ENCODE assay signal across 2 cellular contexts in the genomic region with DNA sequence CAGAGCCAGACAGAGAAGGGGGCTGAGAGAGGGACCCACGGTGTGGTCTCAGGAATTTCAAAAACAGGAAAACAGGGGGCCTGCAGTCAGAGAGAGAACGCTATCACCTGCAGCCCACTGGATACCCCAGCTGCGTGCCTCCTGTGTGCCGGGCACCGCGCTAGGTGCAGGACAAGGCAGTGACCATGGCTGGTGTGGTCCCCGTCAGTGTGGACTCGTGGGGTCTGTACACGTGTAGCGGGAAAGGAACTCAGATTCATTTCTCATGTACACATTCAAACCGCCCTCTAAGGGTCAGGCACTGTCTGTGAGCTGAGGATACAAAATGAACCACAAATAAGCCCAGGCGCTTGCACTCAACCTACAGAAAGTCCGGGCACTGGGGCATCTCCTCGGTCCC.
TF ChIP-seq lines count a peak whose summit lies in the region.

No MANE protein-coding gene starts in this region.

TF ChIP-seq in IMR-90, 13 proteins besides CTCF, POLR2A, EP300 and RAD21:
- TF ChIP-seq CEBPB (IDR thresholded peaks at IDR 0.05; ENCODE audit: low read depth, low read length): no peak
TF ChIP-seq in IMR-90: peak in this region for 0.

TF ChIP-seq in SK-N-SH treated with all-trans-retinoic acid at 6 μM for 48 hours, 23 proteins besides CTCF, POLR2A, EP300 and RAD21:
- TF ChIP-seq, protein P1, sequence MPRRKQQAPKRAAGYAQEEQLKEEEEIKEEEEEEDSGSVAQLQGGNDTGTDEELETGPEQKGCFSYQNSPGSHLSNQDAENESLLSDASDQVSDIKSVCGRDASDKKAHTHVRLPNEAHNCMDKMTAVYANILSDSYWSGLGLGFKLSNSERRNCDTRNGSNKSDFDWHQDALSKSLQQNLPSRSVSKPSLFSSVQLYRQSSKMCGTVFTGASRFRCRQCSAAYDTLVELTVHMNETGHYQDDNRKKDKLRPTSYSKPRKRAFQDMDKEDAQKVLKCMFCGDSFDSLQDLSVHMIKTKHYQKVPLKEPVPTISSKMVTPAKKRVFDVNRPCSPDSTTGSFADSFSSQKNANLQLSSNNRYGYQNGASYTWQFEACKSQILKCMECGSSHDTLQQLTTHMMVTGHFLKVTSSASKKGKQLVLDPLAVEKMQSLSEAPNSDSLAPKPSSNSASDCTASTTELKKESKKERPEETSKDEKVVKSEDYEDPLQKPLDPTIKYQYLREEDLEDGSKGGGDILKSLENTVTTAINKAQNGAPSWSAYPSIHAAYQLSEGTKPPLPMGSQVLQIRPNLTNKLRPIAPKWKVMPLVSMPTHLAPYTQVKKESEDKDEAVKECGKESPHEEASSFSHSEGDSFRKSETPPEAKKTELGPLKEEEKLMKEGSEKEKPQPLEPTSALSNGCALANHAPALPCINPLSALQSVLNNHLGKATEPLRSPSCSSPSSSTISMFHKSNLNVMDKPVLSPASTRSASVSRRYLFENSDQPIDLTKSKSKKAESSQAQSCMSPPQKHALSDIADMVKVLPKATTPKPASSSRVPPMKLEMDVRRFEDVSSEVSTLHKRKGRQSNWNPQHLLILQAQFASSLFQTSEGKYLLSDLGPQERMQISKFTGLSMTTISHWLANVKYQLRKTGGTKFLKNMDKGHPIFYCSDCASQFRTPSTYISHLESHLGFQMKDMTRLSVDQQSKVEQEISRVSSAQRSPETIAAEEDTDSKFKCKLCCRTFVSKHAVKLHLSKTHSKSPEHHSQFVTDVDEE (CRISPR knock-in tag; IDR thresholded peaks at IDR 0.05): no peak
